9 cellular contexts compared by ENCODE assay signal in genomic region chr2:222693837-222694236, GRCh38. TPM values are rescaled to one million over a fixed set of nuclear protein-coding genes. Genes with fewer than 3 reads are reported as not detected.
DNase-seq lines count a peak whose midpoint lies in the region; ATAC-seq and TF ChIP-seq lines count a peak whose summit lies in the region.
"Had no signal": no experiment of that assay in that cellular context is flagged by ENCODE, and none has a peak within 500 bp of the region (broad histone marks: within the 10 kb centered on the region; RNA-seq: fewer than 3 reads in every experiment).

No MANE protein-coding gene starts in this region.

- H4K8ac ChIP-seq in IMR-90 (ENCODE audit: low read depth in 2 of 2, low read length in 2 of 2) = no peak overlapping the region

- H3K9me1 ChIP-seq in IMR-90 (ENCODE audit: insufficient read depth, low read length) = peaks cover 3% of the 10 kb centered on the region

- H3K4me1 Mint-ChIP-seq in activated naive CD4-positive, alpha-beta T cell treated with anti-CD3 and anti-CD28 coated beads for 36 hours (ENCODE audit: low read depth) = peaks cover 8% of the 10 kb centered on the region

- no peaks in the 10 kb centered on the region for H3K9me3 Mint-ChIP-seq in activated naive CD4-positive, alpha-beta T cell treated with anti-CD3 and anti-CD28 coated beads for 36 hours

- dilution Hi-C loops in IMR-90 (cut with HindIII; ENCODE audit: low sequenced_read_pairs, unreplicated experiment) = no loop called here

- no peak overlapping the region for H2AK5ac ChIP-seq in IMR-90 (ENCODE audit: low read depth, low read length)

- H3K4me2 ChIP-seq in IMR-90 (ENCODE audit: low read depth, low read length) = no peak overlapping the region

- H3K27me3 ChIP-seq in AG04450 (ENCODE audit: control insufficient read depth, insufficient read depth, low read length) = no peaks in the 10 kb centered on the region
- no peaks in the 10 kb centered on the region for H3K27me3 ChIP-seq in IMR-90 (ENCODE audit: control insufficient read depth, insufficient read depth, low read length)
- H3K27me3 ChIP-seq in brain microvascular endothelial cell (replicated peaks) = no peaks in the 10 kb centered on the region

- H3K14ac ChIP-seq in IMR-90 (replicated peaks; ENCODE audit: low read depth, low read length) = no peak overlapping the region

- H3K4me3 ChIP-seq in AG04450 (ENCODE audit: low read depth, low read length) (no peak overlapping the region), IMR-90 (ENCODE audit: insufficient read depth, low read depth, low read length) (no peak overlapping the region), brain microvascular endothelial cell (ENCODE audit: low read depth, low read length) (no peak overlapping the region)

- no peak overlapping the region for H3K9ac ChIP-seq in IMR-90 (ENCODE audit: low read depth, low read length)

- TF ChIP-seq RAD21 in IMR-90 (IDR thresholded peaks at IDR 0.05; ENCODE audit: low read length) = peak; percentile 46

- TF ChIP-seq CTCF in AG04450 (IDR thresholded peaks at IDR 0.05; ENCODE audit: low read depth, low read length) (peak; percentile 19; the same call in 1 of the 2 replicates), IMR-90 (conservative IDR thresholded peaks at IDR 0.05; ENCODE audit: low read depth, low read length) (peak; percentile 37), brain microvascular endothelial cell (IDR thresholded peaks at IDR 0.05; ENCODE audit: low read depth, low read length, missing control alignments) (peak; percentile 39)

- H3K36me3 Mint-ChIP-seq in activated naive CD4-positive, alpha-beta T cell treated with anti-CD3 and anti-CD28 coated beads for 36 hours (ENCODE audit: low read depth) = no peaks in the 10 kb centered on the region

- H3K4ac ChIP-seq in IMR-90 (ENCODE audit: low read depth, low read length) = no peak overlapping the region

- WGBS in IMR-90 (ENCODE audit: extremely low coverage in 2 of 2, insufficient read length in 1 of 2), 2 experiments = no CpG with 5 or more reads among the region's 1 CpG

- H3K18ac ChIP-seq in IMR-90 (ENCODE audit: low read depth, low read length) = no peak overlapping the region

- peaks cover 5% of the 10 kb centered on the region for H3K4me1 ChIP-seq in IMR-90 (ENCODE audit: control insufficient read depth, insufficient read depth, low read length)

- no peak overlapping the region for H3K27ac Mint-ChIP-seq in activated naive CD4-positive, alpha-beta T cell treated with anti-CD3 and anti-CD28 coated beads for 36 hours

- no peak overlapping the region for H3K56ac ChIP-seq in IMR-90 (ENCODE audit: extremely low read depth, insufficient read depth, low read length)

- no peak overlapping the region for H2BK120ac ChIP-seq in IMR-90 (ENCODE audit: low read depth, low read length)

- intact Hi-C loops in IMR-90 (cut with micrococcal nuclease) = loop anchor here (5.0 kb wide), 2 partner anchors 168 to 263 kb away; partner anchors contain the start of gene ACSL3
- intact Hi-C loops in activated naive CD4-positive, alpha-beta T cell treated with anti-CD3 and anti-CD28 coated beads for 36 hours (cut with micrococcal nuclease) = no loop called here

- H2BK20ac ChIP-seq in IMR-90 (ENCODE audit: low read depth, low read length) = no peak overlapping the region

- no peak overlapping the region for H2AK9ac ChIP-seq in IMR-90 (replicated peaks; ENCODE audit: low read depth, low read length, poor library complexity)

- CTCF ChIA-PET in AG04450 (lab: Charles Lee) = interaction anchor here (1.6 to 1.9 kb wide), 2 partner anchors 13 to 245 kb away, joined by 8 read pairs; no protein-coding TSS in a partner anchor
- CTCF ChIA-PET in IMR-90 (lab: Yijun Ruan, JAX) = interaction anchor here (0.6 kb wide), 1 partner anchor 10 kb away, joined by 3 read pairs; no protein-coding TSS in a partner anchor
- CTCF ChIA-PET in activated naive CD4-positive, alpha-beta T cell treated with anti-CD3 and anti-CD28 coated beads for 36 hours (lab: Charles Lee) = interaction anchor here (0.6 to 1.0 kb wide), 2 partner anchors 171 to 376 kb away, joined by 3 read pairs; no protein-coding TSS in a partner anchor

- TF ChIP-seq POLR2A in IMR-90 (IDR thresholded peaks at IDR 0.05; ENCODE audit: low read depth, low read length) = no peak

- H3K27ac ChIP-seq in AG04450 (ENCODE audit: low read depth, low read length) (no peak overlapping the region), IMR-90 (ENCODE audit: insufficient read depth, low read length) (no peak overlapping the region), brain microvascular endothelial cell (no peak overlapping the region)

- no peaks in the 10 kb centered on the region for H3K79me1 ChIP-seq in IMR-90 (ENCODE audit: low read depth in 1 of 2, low read length in 2 of 2)

- no peak overlapping the region for H2BK5ac ChIP-seq in IMR-90 (ENCODE audit: low read depth, low read length, poor library complexity, severe bottlenecking)

- H4K20me1 ChIP-seq in IMR-90 (ENCODE audit: insufficient read depth, low read length) = no peaks in the 10 kb centered on the region

- POLR2A ChIA-PET in AG04450 (lab: Yijun Ruan, JAX) = no interaction called here
- POLR2A ChIA-PET in IMR-90 (lab: Charles Lee; ENCODE audit: unreplicated experiment) = no interaction called here

- H3K23ac ChIP-seq in IMR-90 (ENCODE audit: low read depth, low read length) = no peak overlapping the region

- peak; percentile 48 for ATAC-seq in GM18870 (IDR thresholded peaks at IDR 0.05; ENCODE audit: unreplicated experiment)
- no peak for ATAC-seq in IMR-90 (ENCODE audit: low read depth)

- no peak overlapping the region for H2AFZ ChIP-seq in IMR-90 (replicated peaks; ENCODE audit: low read length, poor library complexity)

- no peak overlapping the region for H4K91ac ChIP-seq in IMR-90 (ENCODE audit: insufficient read depth, low read depth, low read length)

- no peak overlapping the region for H2BK15ac ChIP-seq in IMR-90 (ENCODE audit: low read depth, low read length)

- in situ Hi-C loops in IMR-90 (cut with MboI; ENCODE audit: low sequenced_read_pairs) (loop anchor here (5.0 to 10.0 kb wide), 2 partner anchors 208 to 241 kb away; no protein-coding TSS in a partner anchor), brain microvascular endothelial cell (cut with HindIII; ENCODE audit: low pct_ligation_motif_present, low sequenced_read_pairs) (no loop called here), G401 (cut with HindIII; ENCODE audit: low sequenced_read_pairs) (no loop called here)

- H3K9me3 ChIP-seq in AG04450 (ENCODE audit: control insufficient read depth, insufficient read depth, low read length) = no peaks in the 10 kb centered on the region
- H3K9me3 ChIP-seq in IMR-90 (ENCODE audit: control insufficient read depth, insufficient read depth, low read length) = no peaks in the 10 kb centered on the region

- no peak overlapping the region for H4K5ac ChIP-seq in IMR-90 (ENCODE audit: low read depth, low read length)

- H3K27me3 Mint-ChIP-seq in activated naive CD4-positive, alpha-beta T cell treated with anti-CD3 and anti-CD28 coated beads for 36 hours (ENCODE audit: low read depth) = peaks cover 2% of the 10 kb centered on the region

- no peak overlapping the region for H3K4me3 Mint-ChIP-seq in activated naive CD4-positive, alpha-beta T cell treated with anti-CD3 and anti-CD28 coated beads for 36 hours

- DNase-seq in AG04450 (ENCODE audit: low read depth, low spot score) (no peak), IMR-90 (no peak), brain microvascular endothelial cell (no peak), G401 (ENCODE audit: low spot score) (no peak), cortex of kidney (lab: John Stamatoyannopoulos, UW) (no peak), globus pallidus (ENCODE audit: low spot score) (no peak)
- no peak for DNase-seq in activated naive CD4-positive, alpha-beta T cell treated with anti-CD3 and anti-CD28 coated beads for 36 hours
- DNase-seq: activated CD4-positive, alpha-beta T cell treated with anti-CD3 and anti-CD28 coated beads for 48 hours had no signal

- no TSS peak for BruUV-seq in IMR-90 (replicated peaks; lab: Mats Ljungman, UMichigan)

- H3K36me3 ChIP-seq in IMR-90 (ENCODE audit: control insufficient read depth, insufficient read depth, low read length) (no peaks in the 10 kb centered on the region), brain microvascular endothelial cell (replicated peaks) (no peaks in the 10 kb centered on the region)

TF ChIP-seq in IMR-90, 13 proteins besides CTCF, POLR2A, EP300 and RAD21 (continues in another document):
- TF ChIP-seq CEBPB (IDR thresholded peaks at IDR 0.05; ENCODE audit: low read depth, low read length) = no peak
- TF ChIP-seq RFX5 (IDR thresholded peaks at IDR 0.05; ENCODE audit: low read depth, low read length) = no peak
- no peak for TF ChIP-seq MAZ (IDR thresholded peaks at IDR 0.05; ENCODE audit: borderline replicate concordance, low read depth, low read length)
- no peak for TF ChIP-seq MXI1 (IDR thresholded peaks at IDR 0.05; ENCODE audit: borderline replicate concordance, low read depth, low read length)
- TF ChIP-seq BHLHE40 (IDR thresholded peaks at IDR 0.05; ENCODE audit: low read depth, low read length) = no peak
- TF ChIP-seq, protein P1, sequence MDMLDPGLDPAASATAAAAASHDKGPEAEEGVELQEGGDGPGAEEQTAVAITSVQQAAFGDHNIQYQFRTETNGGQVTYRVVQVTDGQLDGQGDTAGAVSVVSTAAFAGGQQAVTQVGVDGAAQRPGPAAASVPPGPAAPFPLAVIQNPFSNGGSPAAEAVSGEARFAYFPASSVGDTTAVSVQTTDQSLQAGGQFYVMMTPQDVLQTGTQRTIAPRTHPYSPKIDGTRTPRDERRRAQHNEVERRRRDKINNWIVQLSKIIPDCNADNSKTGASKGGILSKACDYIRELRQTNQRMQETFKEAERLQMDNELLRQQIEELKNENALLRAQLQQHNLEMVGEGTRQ (IDR thresholded peaks at IDR 0.05; ENCODE audit: low read depth, low read length) = no peak
- no peak for TF ChIP-seq CHD1 (IDR thresholded peaks at IDR 0.05; ENCODE audit: low read depth, low read length)

RNA-seq across cellular contexts. Expression of gene MOGAT1, which starts 22.4 kb away (rescaled TPM):
- polyA plus RNA-seq in AG04450 (2011; rRNA removed) (not detected in 2 replicates), IMR-90 (2012; rRNA removed) (not detected in 2 replicates)
- polyA minus RNA-seq in AG04450 (2011; rRNA and poly(A)+ RNA removed) = not detected in 2 replicates
- not detected in 2 replicates for total RNA-seq in IMR-90 (2012; rRNA removed)
- polyA plus RNA-seq in IMR-90 (2012; cell fraction: cytosol; rRNA removed) = not detected in 2 replicates
- not detected in 2 replicates for polyA plus RNA-seq in IMR-90 (2012; cell fraction: nucleus; rRNA removed; ENCODE audit: low replicate concordance)
- not detected in 2 replicates for total RNA-seq in G401 (2014; rRNA removed; shearing (Covaris generic))
- total RNA-seq in activated naive CD4-positive, alpha-beta T cell treated with anti-CD3 and anti-CD28 coated beads for 36 hours = not detected

RNA-seq across cellular contexts. Expression of gene FARSB, which starts 37.9 kb away (rescaled TPM):
- polyA plus RNA-seq in AG04450 (2011; rRNA removed) = 26.8 and 32.6 TPM in 2 replicates
- polyA minus RNA-seq in AG04450 (2011; rRNA and poly(A)+ RNA removed) = 14.6 and 19.2 TPM in 2 replicates
- 21.1 and 27.2 TPM in 2 replicates for total RNA-seq in IMR-90 (2012; rRNA removed)
- polyA plus RNA-seq in IMR-90 (2012; rRNA removed) = 26.9 and 32.5 TPM in 2 replicates
- polyA plus RNA-seq in IMR-90 (2012; cell fraction: cytosol; rRNA removed) = 5.0 and 8.7 TPM in 2 replicates
- 2.2 and 15.2 TPM in 2 replicates for polyA plus RNA-seq in IMR-90 (2012; cell fraction: nucleus; rRNA removed; ENCODE audit: low replicate concordance)
- total RNA-seq in G401 (2014; rRNA removed; shearing (Covaris generic)) = 7.1 and 11.0 TPM in 2 replicates
- 10 to 100 TPM; 46.4 to 46.8 TPM for total RNA-seq in activated naive CD4-positive, alpha-beta T cell treated with anti-CD3 and anti-CD28 coated beads for 36 hours
